In the genomic region with DNA sequence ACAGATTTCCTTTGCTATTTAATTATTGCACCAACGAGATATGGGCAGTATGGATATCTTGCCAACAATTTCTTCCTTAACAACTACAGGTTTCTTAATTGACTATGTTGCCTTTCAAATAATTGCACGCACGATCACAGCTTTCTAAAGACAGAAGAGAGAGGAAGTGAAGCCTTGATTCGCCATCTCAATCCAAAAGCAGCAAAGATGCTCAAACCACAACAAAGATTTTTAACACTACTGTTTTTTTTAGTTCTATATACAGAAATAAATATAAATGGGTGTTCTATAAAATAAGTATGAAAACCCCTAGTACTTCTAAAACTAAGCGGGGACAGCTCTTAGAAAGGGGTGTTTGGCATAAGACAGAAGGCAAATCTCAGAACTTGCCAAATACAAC, we compare ENCODE assay signal across 12 cellular contexts.
"Had no signal": no experiment of that assay in that cellular context is flagged by ENCODE, and none has a peak within 500 bp of the region (broad histone marks: within the 10 kb centered on the region; RNA-seq: fewer than 3 reads in every experiment).

No MANE protein-coding gene starts in this region.

- H3K9me3 Mint-ChIP-seq: nephron; stimulated activated naive CD8-positive, alpha-beta T cell treated with anti-CD3 and anti-CD28 coated beads, Interleukin-15, Interleukin-2, amounts not matched to agents 100 ng/mL and 50 ng/mL, for 24 hours had no signal

- H3K27ac ChIP-seq: esophagus muscularis mucosa, lower lobe of right lung, psoas muscle, upper lobe of right lung had no signal

- H3K4me3 Mint-ChIP-seq: nephron; stimulated activated naive CD8-positive, alpha-beta T cell treated with anti-CD3 and anti-CD28 coated beads, Interleukin-15, Interleukin-2, amounts not matched to agents 100 ng/mL and 50 ng/mL, for 24 hours had no signal

- H3K4me3 ChIP-seq: esophagus muscularis mucosa, lower lobe of right lung, psoas muscle, upper lobe of right lung had no signal

- ATAC-seq: lower lobe of right lung, psoas muscle, upper lobe of right lung had no signal

- H3K27ac Mint-ChIP-seq: stimulated activated naive CD8-positive, alpha-beta T cell treated with anti-CD3 and anti-CD28 coated beads, Interleukin-15, Interleukin-2, amounts not matched to agents 100 ng/mL and 50 ng/mL, for 24 hours had no signal

- H3K9me3 ChIP-seq: esophagus muscularis mucosa, lower lobe of right lung, psoas muscle, SK-N-SH, upper lobe of right lung had no signal

- H3K27me3 ChIP-seq: esophagus muscularis mucosa, upper lobe of right lung had no signal

- H3K4me1 ChIP-seq: esophagus muscularis mucosa, lower lobe of right lung, psoas muscle, upper lobe of right lung had no signal

- DNase-seq: activated CD4-positive, alpha-beta T cell treated with anti-CD3 and anti-CD28 coated beads for 4 hours; activated naive CD4-positive, alpha-beta T cell treated with anti-CD3 and anti-CD28 coated beads, Interleukin-2, amount 50 U/mL, for 16 hours; activated T-cell treated with anti-CD3 and anti-CD28 coated beads, Interleukin-2, amount 50 U/mL, for 48 hours; anterior cingulate cortex; lower lobe of right lung; psoas muscle; SK-N-SH; stimulated activated CD4-positive, alpha-beta T cell treated with anti-CD3 and anti-CD28 coated beads, Interleukin-12 subunit alpha, Interleukin-12 subunit beta, amount 100 ng/mL, for 4 hours; upper lobe of right lung had no signal

- H3K27me3 Mint-ChIP-seq: stimulated activated naive CD8-positive, alpha-beta T cell treated with anti-CD3 and anti-CD28 coated beads, Interleukin-15, Interleukin-2, amounts not matched to agents 100 ng/mL and 50 ng/mL, for 24 hours had no signal
